Comparison of ENCODE assay signal across 8 cellular contexts in the genomic region with DNA sequence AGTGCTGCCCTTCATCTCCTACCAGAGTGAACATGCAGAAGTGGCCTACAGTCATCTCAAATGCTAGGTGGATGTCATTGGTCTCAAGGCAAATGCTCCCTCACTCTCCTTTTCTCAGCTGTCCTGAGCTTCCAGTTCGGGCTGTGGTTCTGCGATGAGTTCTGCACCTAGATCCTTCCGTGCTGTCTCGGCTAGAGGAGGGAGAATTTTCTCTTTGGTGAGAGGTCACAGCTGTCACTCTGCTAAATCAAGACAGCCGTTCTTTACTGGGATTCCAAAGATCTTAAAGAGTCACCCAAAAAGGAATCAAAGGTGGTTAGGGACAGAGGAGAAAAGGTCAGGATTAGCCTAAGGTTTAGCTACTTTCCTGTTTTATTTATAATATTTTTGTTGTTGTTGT. TPM values are rescaled to one million over a fixed set of nuclear protein-coding genes. Genes with fewer than 3 reads are reported as not detected.
DNase-seq lines count a peak whose midpoint lies in the region; ATAC-seq, FAIRE-seq and TF ChIP-seq lines count a peak whose summit lies in the region.

No MANE protein-coding gene starts in this region.

- no peak for DNase-seq in BE2C
- no peak for DNase-seq in GM12878 (ENCODE audit: low read depth, low spot score)
- no peak for DNase-seq in NCI-H2227 (lab: John Stamatoyannopoulos, UW; ENCODE audit: unreplicated experiment)
- no peak for DNase-seq in germinal center (ENCODE audit: low spot score)
- DNase-seq in GF-D8 (lab: John Stamatoyannopoulos, UW), result no peak
- DNase-seq in adrenal gland, result no peak

- no TSS peak for BruUV-seq in GM12878 (replicated peaks; lab: Mats Ljungman, UMichigan)

- H3K9ac ChIP-seq in HUES6 (ENCODE audit: low read length), result no peak overlapping the region
- peak overlapping the region; percentile 26; the same call in 1 of the 2 replicates for H3K9ac ChIP-seq in GM12878 (ENCODE audit: control insufficient read depth, insufficient read depth, low read length)
- H3K9ac ChIP-seq in mucosa of rectum (ENCODE audit: low read depth in 1 of 2, low read length in 2 of 2), result no peak overlapping the region

- no peak for TF ChIP-seq EP300 in GM12878 (IDR thresholded peaks at IDR 0.05; ENCODE audit: borderline replicate concordance in 1 of 2, control insufficient read depth in 1 of 2, low read depth in 2 of 2, low read length in 2 of 2)

- peak overlapping the region; percentile 58 for H3K4me2 ChIP-seq in GM12878 (ENCODE audit: control insufficient read depth, insufficient read depth)

- 68% methylated on average over 5 of the region's 5 CpGs for WGBS in GM12878 (ENCODE audit: insufficient coverage, insufficient replicate concordance, low lambda C conversion rate, missing lambda C conversion rate)
- 17 to 35% (median 32%) methylated on average over 5 of the region's 5 CpGs for WGBS in adrenal gland, 4 donors

- H3K4me3 ChIP-seq in BE2C (ENCODE audit: low read depth, low read length) (peak overlapping the region; percentile 75), HUES6 (ENCODE audit: low read depth, low read length) (peak overlapping the region; percentile 99), GM12878 (peak overlapping the region; percentile 92), mucosa of rectum (ENCODE audit: low read length in 2 of 2) (peak overlapping the region; percentile 17 to 34), adrenal gland (peak overlapping the region in 1 of 4 donors; percentile 93)

- FAIRE-seq in GM12878 (lab: Jason Lieb, UNC), result no peak

- TF ChIP-seq POLR2A in GM12878 (IDR thresholded peaks at IDR 0.05; ENCODE audit: low read depth, low read length) (no peak), adrenal gland (IDR thresholded peaks at IDR 0.05) (no peak)

- H3K27me3 ChIP-seq in BE2C, result no peaks in the 10 kb centered on the region
- no peaks in the 10 kb centered on the region for H3K27me3 ChIP-seq in HUES6 (ENCODE audit: control insufficient read depth, insufficient read depth, low read length)
- no peaks in the 10 kb centered on the region for H3K27me3 ChIP-seq in GM12878 (replicated peaks in 1 of 2; ENCODE audit: control insufficient read depth in 2 of 2, insufficient read depth in 2 of 2, low read length in 1 of 2)
- no peaks in the 10 kb centered on the region for H3K27me3 ChIP-seq in mucosa of rectum (ENCODE audit: control insufficient read depth in 2 of 2, insufficient read depth in 2 of 2, low read length in 2 of 2)
- H3K27me3 ChIP-seq in adrenal gland, result no peaks in the 10 kb centered on the region

- H3K27ac ChIP-seq in HUES6 (ENCODE audit: low read depth, low read length) (no peak overlapping the region), GM12878 (ENCODE audit: control insufficient read depth, insufficient read depth) (no peak overlapping the region), mucosa of rectum (ENCODE audit: low read depth in 2 of 2, low read length in 2 of 2) (no peak overlapping the region), adrenal gland (no peak overlapping the region)

- ATAC-seq in GM12878, result peak; percentile 5

- RAD21 ChIA-PET in GM12878 (lab: Charles Lee; ENCODE audit: unreplicated experiment), result interaction anchor here (0.9 to 2.2 kb wide), 10 partner anchors 12 to 222 kb away, joined by 3 to 6 read pairs (median 4); no protein-coding TSS in a partner anchor

- H3K4me1 ChIP-seq in BE2C (peaks cover 10% of the 10 kb centered on the region), HUES6 (ENCODE audit: control insufficient read depth, insufficient read depth, low read length) (peaks cover 28% of the 10 kb centered on the region), GM12878 (ENCODE audit: control insufficient read depth, insufficient read depth, low read length) (peaks cover 11% of the 10 kb centered on the region), mucosa of rectum (ENCODE audit: control insufficient read depth in 2 of 2, insufficient read depth in 2 of 2, low read length in 2 of 2) (peaks cover 23% of the 10 kb centered on the region in 2 donors), adrenal gland (replicated peaks in 1 of 2) (peaks cover 5 to 45% of the 10 kb centered on the region in 2 donors)

- CTCF ChIA-PET in GM12878 (lab: Yijun Ruan, JAX), result interaction anchor here (0.8 to 4.0 kb wide), 11 partner anchors 9 to 288 kb away, joined by 3 to 41 read pairs (median 8); a partner anchor contains a TSS

- no peak for TF ChIP-seq RAD21 in GM12878 (IDR thresholded peaks at IDR 0.05; ENCODE audit: insufficient read depth, low read depth, low read length)

- H3K36me3 ChIP-seq in BE2C (peaks cover 6% of the 10 kb centered on the region), HUES6 (ENCODE audit: control insufficient read depth, insufficient read depth, low read length) (peaks cover 25% of the 10 kb centered on the region), GM12878 (ENCODE audit: control insufficient read depth in 2 of 2, insufficient read depth in 2 of 2, low read length in 1 of 2) (peaks cover 7 to 13% of the 10 kb centered on the region in 2 experiments; a peak in 3 of 4 replicates), mucosa of rectum (ENCODE audit: control insufficient read depth in 2 of 2, insufficient read depth in 2 of 2, low read length in 2 of 2) (peaks cover 8% of the 10 kb centered on the region in 2 donors), adrenal gland (replicated peaks in 1 of 2) (peaks cover 0 to 7% of the 10 kb centered on the region in 2 donors)

- no peak overlapping the region for H2AFZ ChIP-seq in GM12878 (ENCODE audit: control insufficient read depth, low read depth, low read length)

- peaks cover 3% of the 10 kb centered on the region; the same call in 1 of the 2 replicates for H4K20me1 ChIP-seq in GM12878 (ENCODE audit: control insufficient read depth, insufficient read depth)

- TF ChIP-seq CTCF in BE2C (IDR thresholded peaks at IDR 0.05; ENCODE audit: low read depth, low read length), result no peak
- no peak for TF ChIP-seq CTCF in GM12878 (IDR thresholded peaks at IDR 0.05 in 2 of 3, conservative IDR thresholded peaks at IDR 0.05 in 1 of 3; ENCODE audit: control insufficient read depth in 2 of 3, extremely low read depth in 1 of 3, insufficient read depth in 1 of 3, low read depth in 3 of 3, low read length in 3 of 3)
- no peak for TF ChIP-seq CTCF in adrenal gland (IDR thresholded peaks at IDR 0.05)

- in situ Hi-C loops in GM12878 (cut with MboI), result no loop called here

- POLR2A ChIA-PET in GM12878 (lab: Charles Lee), result interaction anchor here (0.8 to 1.9 kb wide), 3 partner anchors 13 to 74 kb away, joined by 3 to 6 read pairs (median 3); a partner anchor contains a TSS

- no peaks in the 10 kb centered on the region for H3K9me3 ChIP-seq in BE2C
- no peaks in the 10 kb centered on the region for H3K9me3 ChIP-seq in HUES6 (ENCODE audit: control insufficient read depth, insufficient read depth, low read depth, low read length)
- H3K9me3 ChIP-seq in GM12878 (replicated peaks; ENCODE audit: control insufficient read depth, insufficient read depth, low read length), result no peaks in the 10 kb centered on the region; the same call in 2 of the 3 replicates
- no peaks in the 10 kb centered on the region for H3K9me3 ChIP-seq in mucosa of rectum (ENCODE audit: control insufficient read depth in 2 of 2, low read length in 2 of 2)
- no peaks in the 10 kb centered on the region for H3K9me3 ChIP-seq in adrenal gland (replicated peaks in 1 of 3)

- H3K79me2 ChIP-seq in GM12878 (ENCODE audit: control insufficient read depth, insufficient read depth, low read length), result peaks cover 55% of the 10 kb centered on the region

- intact Hi-C loops in GM12878 (cut with micrococcal nuclease; ENCODE audit: unreplicated experiment) (no loop called here), adrenal gland (cut with DNase I) (no loop called here)

- SMC1A ChIA-PET in GM12878 (lab: Charles Lee; ENCODE audit: uncharacterized antibody, unreplicated experiment), result interaction anchor here (1.0 to 2.6 kb wide), 16 partner anchors 9 to 218 kb away, joined by 3 to 15 read pairs (median 4); a partner anchor contains a TSS

RNA-seq across cellular contexts. Expression of a gene that starts 2.9 kb away (rescaled TPM):
- polyA plus RNA-seq in BE2C (2012; ENCODE audit: insufficient read depth, insufficient read length, low read depth), result 63.1 TPM
- total RNA-seq in GM12878 (2013; cell fraction: nucleolus; rRNA removed), result 21.8 and 24.7 TPM in 2 replicates
- 26.2 and 29.6 TPM in 2 replicates for total RNA-seq in GM12878 (2014; rRNA removed)
- total RNA-seq in GM12878 (2014; rRNA removed; fragmentation: Illumina TruSeq; extraction: Trizol), result 23.1 and 23.5 TPM in 2 replicates
- total RNA-seq in GM12878 (2021), result 24.9 and 25.1 TPM in 2 replicates
- 8.4 TPM for polyA plus RNA-seq in GM12878 (2011; ENCODE audit: low read depth)
- polyA plus RNA-seq in GM12878 (2011; rRNA removed), result 25.0 and 30.5 TPM in 2 replicates
- 39.8 and 46.6 TPM in 2 replicates for polyA plus RNA-seq in GM12878 (2011; cell fraction: cytosol; rRNA removed)
- polyA plus RNA-seq in GM12878 (2011; cell fraction: nucleus; rRNA removed), result 40.1 and 56.2 TPM in 2 replicates
- polyA plus RNA-seq in GM12878 (2012), result 19.7 TPM in 2 replicates
- polyA plus RNA-seq in GM12878 (2014; fragmentation: Illumina TruSeq; extraction: Trizol), result 17.8 and 30.2 TPM in 2 replicates
- 10 to 100 TPM in 1 of 2 experiments, 1 to 10 TPM in 1; 9.3 to 13.6 TPM for polyA plus RNA-seq in GM12878 (2014; fragmentation: Nextera tagmentation; extraction: Ambion mirVana)
- polyA plus RNA-seq in GM12878 (2014; rRNA removed), result 28.2 and 29.8 TPM in 2 replicates
- polyA plus RNA-seq in GM12878 (2016; fragmentation: Nextera tagmentation; extraction: Ambion mirVana), result 10 to 100 TPM; 13.1 to 14.2 TPM
- polyA minus RNA-seq in GM12878 (2011; rRNA and poly(A)+ RNA removed), result 21.8 and 30.3 TPM in 2 replicates
- 7.9 and 9.1 TPM in 2 replicates for polyA minus RNA-seq in GM12878 (2011; cell fraction: cytosol; rRNA and poly(A)+ RNA removed)
- 17.0 and 27.7 TPM in 2 replicates for polyA minus RNA-seq in GM12878 (2011; cell fraction: nucleus; rRNA and poly(A)+ RNA removed)
- total RNA-seq in adrenal gland, result 10 to 100 TPM; 27.7 to 82.2 (median 55.7) TPM
- 10 to 100 TPM; 37.9 to 63.0 (median 61.0) TPM for polyA plus RNA-seq in adrenal gland

RNA-seq across cellular contexts. Expression of a gene that starts 17.4 kb away (rescaled TPM):
- polyA plus RNA-seq in BE2C (2012; ENCODE audit: insufficient read depth, insufficient read length, low read depth), result not detected
- 0.07 and 0.08 TPM in 2 replicates for total RNA-seq in GM12878 (2013; cell fraction: nucleolus; rRNA removed)
- total RNA-seq in GM12878 (2014; rRNA removed) (under 0.01 TPM in 2 replicates), GM12878 (2014; rRNA removed; fragmentation: Illumina TruSeq; extraction: Trizol) (0.04 and 0.09 TPM in 2 replicates), GM12878 (2021) (0.05 TPM in 2 replicates), adrenal gland (under 1 TPM; 0.35 to 0.90 (median 0.69) TPM)
- polyA plus RNA-seq in GM12878 (2011; ENCODE audit: low read depth), result not detected
- polyA plus RNA-seq in GM12878 (2011; rRNA removed) (0.05 and 0.06 TPM in 2 replicates), GM12878 (2014; fragmentation: Illumina TruSeq; extraction: Trizol) (0.06 and 0.11 TPM in 2 replicates), GM12878 (2014; fragmentation: Nextera tagmentation; extraction: Ambion mirVana) (under 1 TPM; under 0.01 to 0.05 TPM), GM12878 (2014; rRNA removed) (0.03 and 0.09 TPM in 2 replicates), GM12878 (2016; fragmentation: Nextera tagmentation; extraction: Ambion mirVana) (under 1 TPM in 1 of 2 experiments, not detected in 1; 0.09 TPM), adrenal gland (under 1 TPM; 0.46 to 0.84 (median 0.48) TPM)
- polyA plus RNA-seq in GM12878 (2011; cell fraction: cytosol; rRNA removed), result 0.03 and 0.04 TPM in 2 replicates
- polyA plus RNA-seq in GM12878 (2011; cell fraction: nucleus; rRNA removed), result 0.15 TPM in 2 replicates
- polyA plus RNA-seq in GM12878 (2012), result 0.07 TPM in 2 replicates
- 0.05 TPM in 1 of 2 replicates, not detected in the other for polyA minus RNA-seq in GM12878 (2011; rRNA and poly(A)+ RNA removed)
- not detected in 2 replicates for polyA minus RNA-seq in GM12878 (2011; cell fraction: cytosol; rRNA and poly(A)+ RNA removed)
- polyA minus RNA-seq in GM12878 (2011; cell fraction: nucleus; rRNA and poly(A)+ RNA removed), result 0.10 TPM in 1 of 2 replicates, not detected in the other
